Comparison of ENCODE assay signal across 12 cellular contexts in genomic region chr4:70531981-70532380, GRCh38. TPM values are rescaled to one million over a fixed set of nuclear protein-coding genes. Genes with fewer than 3 reads are reported as not detected.
A peak's percentile ranks its signal among the peaks of the same experiment; 100 is the strongest.
DNase-seq lines count a peak whose midpoint lies in the region; ATAC-seq and TF ChIP-seq lines count a peak whose summit lies in the region.
"Had no signal": no experiment of that assay in that cellular context is flagged by ENCODE, and none has a peak within 500 bp of the region (broad histone marks: within the 10 kb centered on the region; RNA-seq: fewer than 3 reads in every experiment).

No MANE protein-coding gene starts in this region.

- H4K20me1 ChIP-seq in MM.1S (ENCODE audit: insufficient read depth, low read length) (no peaks in the 10 kb centered on the region), neural progenitor cell (ENCODE audit: low read depth) (no peaks in the 10 kb centered on the region)

- no peaks in the 10 kb centered on the region for H3K4me1 ChIP-seq in MM.1S (ENCODE audit: low read length)
- H3K4me1 ChIP-seq in neural progenitor cell = no peaks in the 10 kb centered on the region
- H3K4me1 ChIP-seq in tibial nerve = no peaks in the 10 kb centered on the region

- no peak overlapping the region for H3K27ac ChIP-seq in MM.1S (ENCODE audit: low read length)
- H3K27ac ChIP-seq in neural progenitor cell = no peak overlapping the region
- H3K27ac ChIP-seq in coronary artery = no peak overlapping the region
- no peak overlapping the region for H3K27ac ChIP-seq in tibial nerve

- DNase-seq in DMS 273 (lab: John Stamatoyannopoulos, UW; ENCODE audit: unreplicated experiment) (peak; percentile 16), DMS 273 treated with DMSO at 0.1 percent for 48 hours (lab: John Stamatoyannopoulos, UW) (no peak), MM.1S (no peak), neural progenitor cell (ENCODE audit: low spot score) (no peak), coronary artery (ENCODE audit: low spot score) (no peak), tibial nerve (ENCODE audit: low spot score in 2 of 2) (no peak)
- no peak for DNase-seq in activated CD4-positive, alpha-beta memory T cell treated with anti-CD3 and anti-CD28 coated beads, Interleukin-2, amount 10 ng/mL, durations not matched to agents 7 days and 5 days
- DNase-seq: 8988T; activated CD4-positive, alpha-beta T cell treated with anti-CD3 and anti-CD28 coated beads, Interleukin-2, amount 50 U/mL, for 1 hour; anterior cingulate cortex; KG1 had no signal

- H3K4me2 ChIP-seq in MM.1S (ENCODE audit: low read depth, low read length) = no peak overlapping the region
- H3K4me2 ChIP-seq in neural progenitor cell = no peak overlapping the region

- H3K4me3 ChIP-seq in MM.1S (ENCODE audit: low read length) = no peak overlapping the region
- no peak overlapping the region for H3K4me3 ChIP-seq in neural progenitor cell
- H3K4me3 ChIP-seq in coronary artery = no peak overlapping the region
- no peak overlapping the region for H3K4me3 ChIP-seq in tibial nerve

- no peaks in the 10 kb centered on the region for H3K9me3 Mint-ChIP-seq in neural progenitor cell
- H3K9me3 Mint-ChIP-seq in activated CD4-positive, alpha-beta memory T cell treated with anti-CD3 and anti-CD28 coated beads, Interleukin-2, amount 10 ng/mL, durations not matched to agents 7 days and 5 days = no peaks in the 10 kb centered on the region

- no peaks in the 10 kb centered on the region for H3K9me2 ChIP-seq in MM.1S (replicated peaks; ENCODE audit: insufficient read depth, low read length)

- peak; percentile 75 for ATAC-seq in HG02759 (IDR thresholded peaks at IDR 0.05; ENCODE audit: unreplicated experiment)

- H3K9ac ChIP-seq in MM.1S (ENCODE audit: low read length) (no peak overlapping the region), neural progenitor cell (no peak overlapping the region)

- TF ChIP-seq CTCF in MM.1S (IDR thresholded peaks at IDR 0.05; ENCODE audit: low read length) (peak; percentile 18; the same call in 1 of the 2 replicates), neural progenitor cell (IDR thresholded peaks at IDR 0.05) (peak; percentile 20), coronary artery (IDR thresholded peaks at IDR 0.05) (no peak), tibial nerve (IDR thresholded peaks at IDR 0.05) (no peak)

- H3K79me2 ChIP-seq in MM.1S (ENCODE audit: low read length) (no peaks in the 10 kb centered on the region), neural progenitor cell (ENCODE audit: low read depth) (no peaks in the 10 kb centered on the region)

- H3K9me3 ChIP-seq in MM.1S (replicated peaks; ENCODE audit: insufficient read depth, low read length) (no peaks in the 10 kb centered on the region), neural progenitor cell (ENCODE audit: low read depth) (no peaks in the 10 kb centered on the region), tibial nerve (no peaks in the 10 kb centered on the region)

- POLR2A ChIA-PET in activated CD4-positive, alpha-beta memory T cell treated with anti-CD3 and anti-CD28 coated beads, Interleukin-2, amount 10 ng/mL, durations not matched to agents 7 days and 5 days (lab: Charles Lee) = no interaction called here

- H3F3A ChIP-seq in MM.1S (ENCODE audit: insufficient read depth, low read length) (no peaks in the 10 kb centered on the region), neural progenitor cell (ENCODE audit: low read depth) (no peaks in the 10 kb centered on the region)

- no peaks in the 10 kb centered on the region for H3K27me3 Mint-ChIP-seq in neural progenitor cell (ENCODE audit: insufficient read depth, low read depth)
- H3K27me3 Mint-ChIP-seq in activated CD4-positive, alpha-beta memory T cell treated with anti-CD3 and anti-CD28 coated beads, Interleukin-2, amount 10 ng/mL, durations not matched to agents 7 days and 5 days = peaks cover 3% of the 10 kb centered on the region

- TF ChIP-seq POLR2A in tibial nerve (IDR thresholded peaks at IDR 0.05) = no peak

- no peak for TF ChIP-seq EP300 in tibial nerve (IDR thresholded peaks at IDR 0.05)

- H3K36me3 Mint-ChIP-seq in neural progenitor cell = no peaks in the 10 kb centered on the region
- H3K36me3 Mint-ChIP-seq in activated CD4-positive, alpha-beta memory T cell treated with anti-CD3 and anti-CD28 coated beads, Interleukin-2, amount 10 ng/mL, durations not matched to agents 7 days and 5 days (ENCODE audit: low read depth) = no peaks in the 10 kb centered on the region

- H3K27me3 ChIP-seq in MM.1S (replicated peaks; ENCODE audit: insufficient read depth, low read length) = no peaks in the 10 kb centered on the region
- H3K27me3 ChIP-seq in neural progenitor cell = no peaks in the 10 kb centered on the region
- no peaks in the 10 kb centered on the region for H3K27me3 ChIP-seq in tibial nerve

- no peak overlapping the region for H3K27ac Mint-ChIP-seq in neural progenitor cell
- H3K27ac Mint-ChIP-seq in activated CD4-positive, alpha-beta memory T cell treated with anti-CD3 and anti-CD28 coated beads, Interleukin-2, amount 10 ng/mL, durations not matched to agents 7 days and 5 days = no peak overlapping the region

- H3K36me3 ChIP-seq in MM.1S (replicated peaks; ENCODE audit: insufficient read depth, low read length) (no peaks in the 10 kb centered on the region), neural progenitor cell (no peaks in the 10 kb centered on the region), tibial nerve (no peaks in the 10 kb centered on the region)

- CTCF ChIA-PET in activated CD4-positive, alpha-beta memory T cell treated with anti-CD3 and anti-CD28 coated beads, Interleukin-2, amount 10 ng/mL, durations not matched to agents 7 days and 5 days (lab: Charles Lee) = interaction anchor here (0.6 kb wide), 1 partner anchor 930 kb away, joined by 5 read pairs; no protein-coding TSS in a partner anchor

- H2AFZ ChIP-seq in MM.1S (ENCODE audit: low read length) (no peak overlapping the region), neural progenitor cell (replicated peaks) (no peak overlapping the region)

- H3K4me1 Mint-ChIP-seq in neural progenitor cell = no peaks in the 10 kb centered on the region
- H3K4me1 Mint-ChIP-seq in activated CD4-positive, alpha-beta memory T cell treated with anti-CD3 and anti-CD28 coated beads, Interleukin-2, amount 10 ng/mL, durations not matched to agents 7 days and 5 days = no peaks in the 10 kb centered on the region

- no peak overlapping the region for H3K4me3 Mint-ChIP-seq in neural progenitor cell
- H3K4me3 Mint-ChIP-seq in activated CD4-positive, alpha-beta memory T cell treated with anti-CD3 and anti-CD28 coated beads, Interleukin-2, amount 10 ng/mL, durations not matched to agents 7 days and 5 days = no peak overlapping the region

- 85 to 86% methylated on average over 2 of the region's 2 CpGs for WGBS in tibial nerve, 2 donors

RNA-seq across cellular contexts. Expression of gene AMTN, which starts 13.6 kb away (rescaled TPM):
- total RNA-seq in neural progenitor cell (ENCODE audit: low replicate concordance) (not detected in 2 replicates), tibial nerve (not detected)
- not detected for total RNA-seq in activated CD4-positive, alpha-beta memory T cell treated with anti-CD3 and anti-CD28 coated beads, Interleukin-2, amount 10 ng/mL, durations not matched to agents 7 days and 5 days

RNA-seq across cellular contexts. Expression of gene MUC7, which starts 60.0 kb away (rescaled TPM):
- total RNA-seq in neural progenitor cell (ENCODE audit: low replicate concordance) = not detected in 2 replicates
- not detected for total RNA-seq in activated CD4-positive, alpha-beta memory T cell treated with anti-CD3 and anti-CD28 coated beads, Interleukin-2, amount 10 ng/mL, durations not matched to agents 7 days and 5 days
- not detected for total RNA-seq in tibial nerve

Comparison
In these comparisons a context has a peak if more than half of its experiments do, and no peak if none do; other contexts are left out.
1. CTCF ChIP-seq: peak in MM.1S (single experiment) and neural progenitor cell (single experiment); none in coronary artery (single experiment) and tibial nerve (0 of 5).